In genomic region chr16:10942352-10943297, GRCh38 we compare ENCODE assay signal across 8 cellular contexts. TPM values are rescaled to one million over a fixed set of nuclear protein-coding genes. Genes with fewer than 3 reads are reported as not detected.
A peak's percentile ranks its signal among the peaks of the same experiment; 100 is the strongest.
DNase-seq lines count a peak whose midpoint lies in the region; ATAC-seq and TF ChIP-seq lines count a peak whose summit lies in the region.

TSS of gene DEXI (minus strand) at chr16:10942468. CDS start at chr16:10942005, 463 bp downstream.

- 0 out of 2 replicates have a peak, but pooled peaks cover 8% of the 10 kb centered on the region for H3F3A ChIP-seq in GM23338 (replicated peaks; ENCODE audit: low read depth)

- H3K4me2 ChIP-seq in GM23338, result peak within 1 kb of the TSS; percentile 96

- H3K4me3 Mint-ChIP-seq in GM23338 (peak within 1 kb of the TSS; percentile 92), neural crest cell (peak within 1 kb of the TSS; percentile 94)

- H3K9me3 ChIP-seq in RWPE2 (ENCODE audit: severe bottlenecking) (no peaks in the 10 kb centered on the region), stomach smooth muscle (ENCODE audit: control insufficient read depth in 2 of 2, low read length in 2 of 2) (no peaks in the 10 kb centered on the region)

- H3K4me3 ChIP-seq in GM23338 (peak within 1 kb of the TSS; percentile 65), LNCaP clone FGC (ENCODE audit: low read depth, low read length) (peak within 1 kb of the TSS; percentile 72), RWPE2 (ENCODE audit: severe bottlenecking) (peak within 1 kb of the TSS; percentile 47), stomach smooth muscle (ENCODE audit: low read length in 2 of 2) (peak within 1 kb of the TSS; percentile 70 to 88)

- H2AFZ ChIP-seq in GM23338, result peak within 1 kb of the TSS; percentile 94; the same call in 1 of the 2 replicates

- TF ChIP-seq CTCF in GM23338 (conservative IDR thresholded peaks at IDR 0.05; ENCODE audit: low read depth in 2 of 2) (no peak), LNCaP clone FGC (IDR thresholded peaks at IDR 0.05; ENCODE audit: control insufficient read depth, extremely low read depth, insufficient read depth) (no peak), RWPE2 (IDR thresholded peaks at IDR 0.05; ENCODE audit: poor library complexity, severe bottlenecking) (no peak), neural crest cell (conservative IDR thresholded peaks at IDR 0.05) (no peak)

- H3K27me3 ChIP-seq in GM23338 (ENCODE audit: insufficient read depth), result 0 out of 2 replicates have a peak, but pooled peaks cover 5% of the 10 kb centered on the region
- no peaks in the 10 kb centered on the region for H3K27me3 ChIP-seq in RWPE2 (ENCODE audit: insufficient read depth, poor library complexity, severe bottlenecking)
- no peaks in the 10 kb centered on the region for H3K27me3 ChIP-seq in stomach smooth muscle (ENCODE audit: control insufficient read depth in 1 of 2, insufficient read depth in 2 of 2, low read length in 2 of 2)

- peaks cover 32% of the 10 kb centered on the region for H4K20me1 ChIP-seq in GM23338 (replicated peaks; ENCODE audit: insufficient read depth)

- peak within 1 kb of the TSS; percentile 80 to 83 for H3K9ac ChIP-seq in stomach smooth muscle (ENCODE audit: low read length in 2 of 2)

- H3K4me1 Mint-ChIP-seq in GM23338, result peaks cover 52% of the 10 kb centered on the region
- H3K4me1 Mint-ChIP-seq in neural crest cell, result peaks cover 53% of the 10 kb centered on the region

- H3K4me1 ChIP-seq in GM23338 (ENCODE audit: insufficient read depth), result peaks cover 41% of the 10 kb centered on the region
- H3K4me1 ChIP-seq in RWPE2 (ENCODE audit: insufficient read depth, poor library complexity, severe bottlenecking), result peaks cover 17% of the 10 kb centered on the region
- peaks cover 67% of the 10 kb centered on the region for H3K4me1 ChIP-seq in stomach smooth muscle (ENCODE audit: control insufficient read depth, insufficient read depth, low read length)

- H3K36me3 Mint-ChIP-seq in GM23338 (ENCODE audit: low read depth) (no peaks in the 10 kb centered on the region; the same call in 2 of the 3 replicates), neural crest cell (ENCODE audit: low read depth) (peaks cover 3% of the 10 kb centered on the region)

- H3K27ac Mint-ChIP-seq in GM23338 (peak within 1 kb of the TSS; percentile 70; the same call in 1 of the 2 replicates), neural crest cell (ENCODE audit: unreplicated experiment) (peak within 1 kb of the TSS; percentile 87)

- DNase-seq in EH (ENCODE audit: low read depth) (peak; percentile 90), GM23338 (ENCODE audit: low spot score) (peak; percentile 94), LNCaP clone FGC (ENCODE audit: low read depth) (peak; percentile 41), RWPE2 (ENCODE audit: low spot score) (peak; percentile 91), fibroblast of the conjunctiva (ENCODE audit: low read depth) (peak; percentile 79), neural crest cell (ENCODE audit: low read depth, low spot score) (peak; percentile 91)
- peak; percentile 98 for DNase-seq in activated effector memory CD4-positive, alpha-beta T cell treated with anti-CD3 and anti-CD28 coated beads, Interleukin-2, amount 50 U/mL, for 16 hours

- H3K9me2 ChIP-seq in GM23338 (ENCODE audit: insufficient read depth), result no peaks in the 10 kb centered on the region

- peaks cover 53% of the 10 kb centered on the region for H3K79me2 ChIP-seq in GM23338 (replicated peaks; ENCODE audit: insufficient read depth)

- H3K27ac ChIP-seq in GM23338 (ENCODE audit: low read depth), result 0 out of 2 replicates have a peak within 1 kb of the TSS, but pooled peaks have one; percentile 30
- peak within 1 kb of the TSS; percentile 43 for H3K27ac ChIP-seq in RWPE2 (ENCODE audit: poor library complexity, severe bottlenecking)
- H3K27ac ChIP-seq in stomach smooth muscle (ENCODE audit: low read length), result peak within 1 kb of the TSS; percentile 73

- H3K9me3 Mint-ChIP-seq in GM23338 (no peaks in the 10 kb centered on the region), neural crest cell (no peaks in the 10 kb centered on the region)

- H3K36me3 ChIP-seq in GM23338 (ENCODE audit: insufficient read depth) (no peaks in the 10 kb centered on the region; the same call in 1 of the 2 replicates), RWPE2 (ENCODE audit: low read depth) (peaks cover 9% of the 10 kb centered on the region; the same call in 1 of the 2 replicates), stomach smooth muscle (ENCODE audit: control insufficient read depth in 2 of 2, insufficient read depth in 2 of 2, low read length in 2 of 2) (peaks cover 0 to 2% of the 10 kb centered on the region in 2 donors)

- ATAC-seq in GM23338 (peak; percentile 69), RWPE2 (ENCODE audit: low read depth) (peak; percentile 70)

- H3K27me3 Mint-ChIP-seq in GM23338 (ENCODE audit: insufficient read depth, low read depth, poor library complexity), result peaks cover 6% of the 10 kb centered on the region
- no peaks in the 10 kb centered on the region for H3K27me3 Mint-ChIP-seq in neural crest cell (ENCODE audit: low read depth)

TF ChIP-seq in GM23338, 12 proteins besides CTCF, POLR2A, EP300 and RAD21 (continues in another document):
- TF ChIP-seq STAT1 (IDR thresholded peaks at IDR 0.05; ENCODE audit: unreplicated experiment), result no peak
- TF ChIP-seq ZNF114 (CRISPR knock-in tag; IDR thresholded peaks at IDR 0.05), result no peak
- TF ChIP-seq ZNF331 (CRISPR knock-in tag; IDR thresholded peaks at IDR 0.05; ENCODE audit: low read depth), result no peak
- TF ChIP-seq JUNB (IDR thresholded peaks at IDR 0.05; ENCODE audit: unreplicated experiment), result no peak
- TF ChIP-seq NANOG (IDR thresholded peaks at IDR 0.05; ENCODE audit: borderline replicate concordance), result no peak
- TF ChIP-seq ETS1 (IDR thresholded peaks at IDR 0.05), result 0 out of 2 replicates have a peak, but pooled peaks have one; percentile 30
- TF ChIP-seq REST (IDR thresholded peaks at IDR 0.05; ENCODE audit: unreplicated experiment), result no peak
- TF ChIP-seq POLR2AphosphoS5 (IDR thresholded peaks at IDR 0.05; ENCODE audit: low read depth), result peak; percentile 84
- peak; percentile 48 for TF ChIP-seq CREB1 (CRISPR knock-in tag; IDR thresholded peaks at IDR 0.05; ENCODE audit: low read depth)
- TF ChIP-seq EZH2phosphoT487 (IDR thresholded peaks at IDR 0.05; ENCODE audit: unreplicated experiment), result no peak

RNA-seq across cellular contexts. Expression of gene DEXI, which starts in this region (rescaled TPM):
- 56.5 and 58.2 TPM in 2 replicates for total RNA-seq in GM23338 (2014; rRNA removed; shearing (Covaris generic))
- polyA plus RNA-seq in GM23338 (2016; fragmentation: Nextera tagmentation; extraction: Ambion mirVana), result 25.7 and 26.5 TPM in 2 replicates
- 35.6 and 38.3 TPM in 2 replicates for total RNA-seq in neural crest cell

Comparison
In these comparisons a context has a peak if more than half of its experiments do, and no peak if none do; other contexts are left out.
1. Peak in every context shown above with its lines: DNase-seq, ATAC-seq, H3K4me3 ChIP-seq and H3K27ac ChIP-seq.
2. DNase-seq: peak in every context shown above with its lines; median percentile 98 in activated effector memory CD4-positive, alpha-beta T cell treated with anti-CD3 and anti-CD28 coated beads, Interleukin-2, amount 50 U/mL, for 16 hours; 94 in GM23338; 91 in RWPE2; 91 in neural crest cell; 90 in EH; 79 in fibroblast of the conjunctiva; 41 in LNCaP clone FGC.